ENCODE assay signal across 8 cellular contexts in genomic region chr1:212951058-212951923, GRCh38. TPM values are rescaled to one million over a fixed set of nuclear protein-coding genes. Genes with fewer than 3 reads are reported as not detected.
DNase-seq lines count a peak whose midpoint lies in the region; ATAC-seq and TF ChIP-seq lines count a peak whose summit lies in the region.

No MANE protein-coding gene starts in this region.

- DNase-seq in left cardiac atrium (peak; percentile 25), NOMO-1 treated with dmso at 0.1 percent for 144 hours (lab: John Stamatoyannopoulos, UW; ENCODE audit: unreplicated experiment) (no peak), NCI-H526 (lab: John Stamatoyannopoulos, UW) (no peak)

- H3K9me3 ChIP-seq in skeletal muscle satellite cell (replicated peaks; ENCODE audit: low read length) = no peaks in the 10 kb centered on the region

- no peaks in the 10 kb centered on the region for H3K36me3 ChIP-seq in skeletal muscle satellite cell (ENCODE audit: insufficient read depth, low read length)

- H3K27ac ChIP-seq in 22Rv1 (peak overlapping the region; percentile 26; the same call in 1 of the 2 replicates), VCaP (peak overlapping the region; percentile 42; the same call in 1 of the 2 replicates)

- intact Hi-C loops in left cardiac atrium (cut with DNase I) = no loop called here

- TF ChIP-seq CTCF in 22Rv1 (IDR thresholded peaks at IDR 0.05) (no peak), VCaP (conservative IDR thresholded peaks at IDR 0.05) (no peak)

- H3K4me3 ChIP-seq in skeletal muscle satellite cell (ENCODE audit: low read length) = peak overlapping the region; percentile 73

- H3K9ac ChIP-seq in skeletal muscle satellite cell (ENCODE audit: low read depth, low read length) = peak overlapping the region; percentile 46

- H3K4me2 ChIP-seq in skeletal muscle satellite cell (ENCODE audit: low read length) = peak overlapping the region; percentile 99

- H3K4me1 ChIP-seq in skeletal muscle satellite cell (ENCODE audit: control insufficient read depth, insufficient read depth, low read length) = peaks cover 17% of the 10 kb centered on the region

- H3K27me3 ChIP-seq in skeletal muscle satellite cell (ENCODE audit: control insufficient read depth, insufficient read depth, low read length) = peaks cover 42% of the 10 kb centered on the region

- ATAC-seq in GM18867 (IDR thresholded peaks at IDR 0.05; ENCODE audit: unreplicated experiment) (peak; percentile 9), left cardiac atrium (peak; percentile 35 to 40), GM18519 (IDR thresholded peaks at IDR 0.05; ENCODE audit: low FRiP score, unreplicated experiment) (no peak)

RNA-seq across cellular contexts. Expression of gene VASH2, which starts 0.9 kb away (rescaled TPM):
- total RNA-seq in left cardiac atrium = 1 to 10 TPM; 1.8 to 3.7 TPM
- total RNA-seq in skeletal muscle satellite cell (2012; rRNA removed) = 1.1 TPM in 1 of 2 replicates, not detected in the other
